Comparison of ENCODE assay signal across 31 cellular contexts in the genomic region with DNA sequence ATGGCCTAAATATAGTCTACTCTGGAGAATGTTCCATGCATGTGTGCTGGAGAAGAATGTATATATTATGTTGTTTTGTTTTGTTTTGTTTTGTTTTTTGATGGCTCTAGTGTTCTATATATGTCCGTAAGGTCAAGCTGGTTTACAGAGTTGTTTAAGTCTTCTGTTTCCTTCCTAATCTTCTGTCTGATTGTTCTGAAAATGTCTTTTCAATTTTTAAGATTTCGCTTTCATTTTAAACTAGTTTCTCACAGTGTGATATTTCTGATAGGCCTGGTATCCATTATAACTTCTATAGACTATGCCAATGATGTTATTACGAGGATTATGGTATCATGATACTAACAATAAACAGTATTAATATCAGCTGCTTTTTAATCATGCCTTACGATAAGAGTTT.
"Had no signal": no experiment of that assay in that cellular context is flagged by ENCODE, and none has a peak within 500 bp of the region (broad histone marks: within the 10 kb centered on the region; RNA-seq: fewer than 3 reads in every experiment).

No MANE protein-coding gene starts in this region.

- H3K36me3 ChIP-seq: adrenal gland, ascending aorta, brain microvascular endothelial cell, breast epithelium, cardiac muscle cell had no signal

- H3K4me3 ChIP-seq: adrenal gland, ascending aorta, body of pancreas, breast epithelium, cardiac muscle cell had no signal

- H3K4me1 ChIP-seq: adrenal gland, ascending aorta, body of pancreas, breast epithelium had no signal

- H3K27ac ChIP-seq: adrenal gland, ascending aorta, body of pancreas, brain microvascular endothelial cell, breast epithelium, cardiac muscle cell had no signal

- H3K27me3 ChIP-seq: adrenal gland, ascending aorta, body of pancreas, brain microvascular endothelial cell, breast epithelium, cardiac muscle cell had no signal

- DNase-seq: activated effector memory CD4-positive, alpha-beta T cell treated with anti-CD3 and anti-CD28 coated beads, Interleukin-2, amount 50 U/mL, for 16 hours; activated effector memory CD4-positive, alpha-beta T cell treated with Interleukin-2 at 50 U/mL for 16 hours; activated gamma-delta T cell; activated gamma-delta T cell treated with Interleukin-2 at 50 U/mL for 16 hours; activated naive CD4-positive, alpha-beta T cell; activated naive CD4-positive, alpha-beta T cell treated with anti-CD3 and anti-CD28 coated beads for 36 hours; activated naive CD4-positive, alpha-beta T cell treated with anti-CD3 and anti-CD28 coated beads, Interleukin-2, amount 10 ng/mL, durations not matched to agents 7 days and 5 days; activated naive CD4-positive, alpha-beta T cell treated with anti-CD3 and anti-CD28 coated beads, Interleukin-2, amount 50 U/mL, for 16 hours; activated naive CD4-positive, alpha-beta T cell treated with Interleukin-2 at 50 U/mL for 16 hours; activated naive CD8-positive, alpha-beta T cell treated with anti-CD3 and anti-CD28 coated beads for 36 hours; activated naive CD8-positive, alpha-beta T cell treated with anti-CD3 and anti-CD28 coated beads, Interleukin-2, amount 10 ng/mL, durations not matched to agents 7 days and 5 days; activated naive CD8-positive, alpha-beta T cell treated with anti-CD3 and anti-CD28 coated beads, Interleukin-2, amount 50 U/mL, for 24 hours; activated T-cell treated with anti-CD3 and anti-CD28 coated beads, Interleukin-2, amount 50 U/mL, for 24 hours; activated T-cell treated with anti-CD3 and anti-CD28 coated beads, Interleukin-2, amount 50 U/mL, for 4 hours; activated T-cell treated with anti-CD3 and anti-CD28 coated beads, Interleukin-2, amount 50 U/mL, for 48 hours; activated T-cell treated with anti-CD3 and anti-CD28 coated beads, Interleukin-2, amount 50 U/mL, for 72 hours; adrenal gland; amniotic stem cell; amygdala; anterior cingulate cortex; aorta; body of pancreas; brain microvascular endothelial cell; caudate nucleus; central memory CD4-positive, alpha-beta T cell; cerebellar nuclear complex had no signal

- ATAC-seq: activated naive CD4-positive, alpha-beta T cell treated with anti-CD3 and anti-CD28 coated beads, Interleukin-2, amount 50 U/mL, for 72 hours; activated naive CD8-positive, alpha-beta T cell treated with anti-CD3 and anti-CD28 coated beads, Interleukin-2, amount 50 U/mL, for 24 hours; activated T-cell treated with anti-CD3 and anti-CD28 coated beads, Interleukin-2, amount 50 U/mL, for 4 hours; activated T-cell treated with anti-CD3 and anti-CD28 coated beads, Interleukin-2, amount 50 U/mL, for 72 hours; activated T-helper 17 cell treated with anti-CD3 and anti-CD28 coated beads, Interleukin-2, amount 50 U/mL, for 72 hours; body of pancreas had no signal
